Comparison of ENCODE assay signal across 8 cellular contexts in the genomic region with DNA sequence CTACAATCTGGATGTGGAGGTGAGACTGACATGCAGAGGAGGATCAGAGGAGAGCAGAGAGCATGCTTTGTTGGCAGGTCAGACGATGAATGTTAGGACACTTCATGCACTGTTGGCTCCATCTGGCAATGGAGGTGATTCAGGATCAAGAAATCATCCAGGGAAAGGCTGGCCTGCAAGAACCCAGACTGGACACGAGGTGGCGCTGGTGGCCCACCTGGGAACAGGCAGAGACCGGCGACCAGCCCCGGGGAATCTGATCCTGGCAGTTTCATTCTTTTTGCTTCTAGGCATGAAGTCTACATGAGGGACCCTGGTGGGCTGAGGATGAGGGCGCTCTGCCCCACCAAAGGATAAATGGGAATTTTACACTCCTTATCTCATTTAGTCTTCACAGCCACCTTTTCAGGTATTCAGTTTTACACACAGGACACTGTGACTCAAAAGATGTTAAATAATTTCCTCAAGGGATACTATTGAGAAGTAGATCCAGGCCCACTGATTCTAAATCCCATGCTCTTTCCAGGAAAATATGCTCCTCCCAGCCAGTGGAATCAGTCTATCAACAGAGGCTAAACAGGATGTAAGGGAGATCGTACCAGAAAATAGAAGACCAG. TPM values are rescaled to one million over a fixed set of nuclear protein-coding genes. Genes with fewer than 3 reads are reported as not detected.
DNase-seq lines count a peak whose midpoint lies in the region; ATAC-seq, FAIRE-seq and TF ChIP-seq lines count a peak whose summit lies in the region.

No MANE protein-coding gene starts in this region.

- DNase-seq in AG09319 (ENCODE audit: extremely low read depth, low read depth) (peak; percentile 45), H54 (ENCODE audit: insufficient read length, low spot score) (peak; percentile 93), NCI-H526 (lab: John Stamatoyannopoulos, UW) (peak; percentile 67 to 93), colonic mucosa (peak; percentile 76)
- DNase-seq in activated CD4-positive, alpha-beta T cell treated with anti-CD3 and anti-CD28 coated beads, Interleukin-2, amount 50 U/mL, for 1 hour = peak; percentile 65
- peak; percentile 45 to 64 for DNase-seq in stimulated activated CD4-positive, alpha-beta T cell treated with anti-CD3 and anti-CD28 coated beads, Interleukin-4, amount 100 ng/mL, for 48 hours (ENCODE audit: low read depth in 2 of 2)

- intact Hi-C loops in colonic mucosa (cut with DNase I) = loop anchor here (2.0 kb wide), 1 partner anchor 149 kb away; no protein-coding TSS in a partner anchor

- H3K36me3 ChIP-seq in colonic mucosa = no peaks in the 10 kb centered on the region
- no peaks in the 10 kb centered on the region for H3K36me3 ChIP-seq in liver (ENCODE audit: control insufficient read depth in 4 of 4, insufficient read depth in 3 of 4, low read depth in 1 of 4, low read length in 3 of 4)

- peak; percentile 99 for TF ChIP-seq RAD21 in liver (IDR thresholded peaks at IDR 0.05)

- H3K4me3 ChIP-seq in colonic mucosa = no peak overlapping the region
- H3K4me3 ChIP-seq in liver (ENCODE audit: low read depth in 1 of 3, low read length in 3 of 3) = no peak overlapping the region

- 12% methylated on average over 8 of the region's 8 CpGs for WGBS in liver

- H3K4me1 ChIP-seq in colonic mucosa (no peaks in the 10 kb centered on the region), liver (ENCODE audit: control insufficient read depth in 4 of 4, insufficient read depth in 4 of 4, low read length in 3 of 4) (no peaks in the 10 kb centered on the region)

- ATAC-seq in HG02981 (IDR thresholded peaks at IDR 0.05; ENCODE audit: unreplicated experiment) = no peak

- H3K9me3 ChIP-seq in colonic mucosa = no peaks in the 10 kb centered on the region
- no peaks in the 10 kb centered on the region for H3K9me3 ChIP-seq in liver (ENCODE audit: control insufficient read depth in 4 of 4, low read length in 3 of 4)

- H3K27ac ChIP-seq in colonic mucosa (no peak overlapping the region), liver (ENCODE audit: low read depth in 1 of 2, low read length in 2 of 2) (no peak overlapping the region)

- TF ChIP-seq POLR2A in H54 (IDR thresholded peaks at IDR 0.05; ENCODE audit: low read depth, low read length) = no peak

- H3K9ac ChIP-seq in colonic mucosa (ENCODE audit: low read depth in 2 of 2, low read length in 2 of 2) (no peak overlapping the region), liver (ENCODE audit: low read depth in 1 of 2, low read length in 2 of 2) (no peak overlapping the region)

- TF ChIP-seq CTCF in AG09319 (IDR thresholded peaks at IDR 0.05; ENCODE audit: low read depth, low read length) (peak; percentile 98), colonic mucosa (IDR thresholded peaks at IDR 0.05) (peak; percentile 97), liver (IDR thresholded peaks at IDR 0.05; ENCODE audit: low read depth, low read length, missing input control) (peak; percentile 99)

- no peaks in the 10 kb centered on the region for H3K27me3 ChIP-seq in colonic mucosa
- no peaks in the 10 kb centered on the region for H3K27me3 ChIP-seq in liver (ENCODE audit: control insufficient read depth in 4 of 4, insufficient read depth in 4 of 4, low read length in 3 of 4)

- FAIRE-seq in H54 (lab: Jason Lieb, UNC) = peak; percentile 78

TF ChIP-seq in liver, 16 proteins besides CTCF, POLR2A, EP300 and RAD21:
- TF ChIP-seq, protein P1, sequence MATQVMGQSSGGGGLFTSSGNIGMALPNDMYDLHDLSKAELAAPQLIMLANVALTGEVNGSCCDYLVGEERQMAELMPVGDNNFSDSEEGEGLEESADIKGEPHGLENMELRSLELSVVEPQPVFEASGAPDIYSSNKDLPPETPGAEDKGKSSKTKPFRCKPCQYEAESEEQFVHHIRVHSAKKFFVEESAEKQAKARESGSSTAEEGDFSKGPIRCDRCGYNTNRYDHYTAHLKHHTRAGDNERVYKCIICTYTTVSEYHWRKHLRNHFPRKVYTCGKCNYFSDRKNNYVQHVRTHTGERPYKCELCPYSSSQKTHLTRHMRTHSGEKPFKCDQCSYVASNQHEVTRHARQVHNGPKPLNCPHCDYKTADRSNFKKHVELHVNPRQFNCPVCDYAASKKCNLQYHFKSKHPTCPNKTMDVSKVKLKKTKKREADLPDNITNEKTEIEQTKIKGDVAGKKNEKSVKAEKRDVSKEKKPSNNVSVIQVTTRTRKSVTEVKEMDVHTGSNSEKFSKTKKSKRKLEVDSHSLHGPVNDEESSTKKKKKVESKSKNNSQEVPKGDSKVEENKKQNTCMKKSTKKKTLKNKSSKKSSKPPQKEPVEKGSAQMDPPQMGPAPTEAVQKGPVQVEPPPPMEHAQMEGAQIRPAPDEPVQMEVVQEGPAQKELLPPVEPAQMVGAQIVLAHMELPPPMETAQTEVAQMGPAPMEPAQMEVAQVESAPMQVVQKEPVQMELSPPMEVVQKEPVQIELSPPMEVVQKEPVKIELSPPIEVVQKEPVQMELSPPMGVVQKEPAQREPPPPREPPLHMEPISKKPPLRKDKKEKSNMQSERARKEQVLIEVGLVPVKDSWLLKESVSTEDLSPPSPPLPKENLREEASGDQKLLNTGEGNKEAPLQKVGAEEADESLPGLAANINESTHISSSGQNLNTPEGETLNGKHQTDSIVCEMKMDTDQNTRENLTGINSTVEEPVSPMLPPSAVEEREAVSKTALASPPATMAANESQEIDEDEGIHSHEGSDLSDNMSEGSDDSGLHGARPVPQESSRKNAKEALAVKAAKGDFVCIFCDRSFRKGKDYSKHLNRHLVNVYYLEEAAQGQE (IDR thresholded peaks at IDR 0.05) = no peak
- TF ChIP-seq SP1 (IDR thresholded peaks at IDR 0.05) (no peak), FOXA1 (IDR thresholded peaks at IDR 0.05) (peak; percentile 11), HNF4G (IDR thresholded peaks at IDR 0.05) (no peak), HNF4A (conservative IDR thresholded peaks at IDR 0.05) (no peak), GABPA (IDR thresholded peaks at IDR 0.05 in 1 of 2, conservative IDR thresholded peaks at IDR 0.05 in 1 of 2) (no peak), FOXA2 (IDR thresholded peaks at IDR 0.05) (no peak), EGR1 (IDR thresholded peaks at IDR 0.05; ENCODE audit: low read depth in 2 of 2) (no peak), RXRA (IDR thresholded peaks at IDR 0.05) (peak in 1 of 2 donors; percentile 15), JUND (IDR thresholded peaks at IDR 0.05) (no peak), TAF1 (conservative IDR thresholded peaks at IDR 0.05) (no peak), YY1 (IDR thresholded peaks at IDR 0.05) (peak; percentile 10), NR2F2 (IDR thresholded peaks at IDR 0.05) (no peak)
- TF ChIP-seq, protein P2, sequence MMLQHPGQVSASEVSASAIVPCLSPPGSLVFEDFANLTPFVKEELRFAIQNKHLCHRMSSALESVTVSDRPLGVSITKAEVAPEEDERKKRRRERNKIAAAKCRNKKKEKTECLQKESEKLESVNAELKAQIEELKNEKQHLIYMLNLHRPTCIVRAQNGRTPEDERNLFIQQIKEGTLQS (IDR thresholded peaks at IDR 0.05) = no peak
- TF ChIP-seq, protein P3, sequence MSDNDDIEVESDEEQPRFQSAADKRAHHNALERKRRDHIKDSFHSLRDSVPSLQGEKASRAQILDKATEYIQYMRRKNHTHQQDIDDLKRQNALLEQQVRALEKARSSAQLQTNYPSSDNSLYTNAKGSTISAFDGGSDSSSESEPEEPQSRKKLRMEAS (IDR thresholded peaks at IDR 0.05) = no peak
- TF ChIP-seq, protein P4, sequence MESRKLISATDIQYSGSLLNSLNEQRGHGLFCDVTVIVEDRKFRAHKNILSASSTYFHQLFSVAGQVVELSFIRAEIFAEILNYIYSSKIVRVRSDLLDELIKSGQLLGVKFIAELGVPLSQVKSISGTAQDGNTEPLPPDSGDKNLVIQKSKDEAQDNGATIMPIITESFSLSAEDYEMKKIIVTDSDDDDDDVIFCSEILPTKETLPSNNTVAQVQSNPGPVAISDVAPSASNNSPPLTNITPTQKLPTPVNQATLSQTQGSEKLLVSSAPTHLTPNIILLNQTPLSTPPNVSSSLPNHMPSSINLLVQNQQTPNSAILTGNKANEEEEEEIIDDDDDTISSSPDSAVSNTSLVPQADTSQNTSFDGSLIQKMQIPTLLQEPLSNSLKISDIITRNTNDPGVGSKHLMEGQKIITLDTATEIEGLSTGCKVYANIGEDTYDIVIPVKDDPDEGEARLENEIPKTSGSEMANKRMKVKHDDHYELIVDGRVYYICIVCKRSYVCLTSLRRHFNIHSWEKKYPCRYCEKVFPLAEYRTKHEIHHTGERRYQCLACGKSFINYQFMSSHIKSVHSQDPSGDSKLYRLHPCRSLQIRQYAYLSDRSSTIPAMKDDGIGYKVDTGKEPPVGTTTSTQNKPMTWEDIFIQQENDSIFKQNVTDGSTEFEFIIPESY (IDR thresholded peaks at IDR 0.05) = no peak

RNA-seq across cellular contexts. Expression of a gene that starts 26.2 kb away (rescaled TPM):
- total RNA-seq in colonic mucosa (10 to 100 TPM; 26.3 to 32.7 TPM), liver (10 to 100 TPM in 1 of 2 donors, 1 to 10 TPM in 1; 9.6 to 12.8 TPM)
- polyA plus RNA-seq in liver = 10 to 100 TPM in 1 of 2 donors, 1 to 10 TPM in 1; 6.6 to 11.4 TPM
